Comparison of ENCODE assay signal across 8 cellular contexts in the genomic region with DNA sequence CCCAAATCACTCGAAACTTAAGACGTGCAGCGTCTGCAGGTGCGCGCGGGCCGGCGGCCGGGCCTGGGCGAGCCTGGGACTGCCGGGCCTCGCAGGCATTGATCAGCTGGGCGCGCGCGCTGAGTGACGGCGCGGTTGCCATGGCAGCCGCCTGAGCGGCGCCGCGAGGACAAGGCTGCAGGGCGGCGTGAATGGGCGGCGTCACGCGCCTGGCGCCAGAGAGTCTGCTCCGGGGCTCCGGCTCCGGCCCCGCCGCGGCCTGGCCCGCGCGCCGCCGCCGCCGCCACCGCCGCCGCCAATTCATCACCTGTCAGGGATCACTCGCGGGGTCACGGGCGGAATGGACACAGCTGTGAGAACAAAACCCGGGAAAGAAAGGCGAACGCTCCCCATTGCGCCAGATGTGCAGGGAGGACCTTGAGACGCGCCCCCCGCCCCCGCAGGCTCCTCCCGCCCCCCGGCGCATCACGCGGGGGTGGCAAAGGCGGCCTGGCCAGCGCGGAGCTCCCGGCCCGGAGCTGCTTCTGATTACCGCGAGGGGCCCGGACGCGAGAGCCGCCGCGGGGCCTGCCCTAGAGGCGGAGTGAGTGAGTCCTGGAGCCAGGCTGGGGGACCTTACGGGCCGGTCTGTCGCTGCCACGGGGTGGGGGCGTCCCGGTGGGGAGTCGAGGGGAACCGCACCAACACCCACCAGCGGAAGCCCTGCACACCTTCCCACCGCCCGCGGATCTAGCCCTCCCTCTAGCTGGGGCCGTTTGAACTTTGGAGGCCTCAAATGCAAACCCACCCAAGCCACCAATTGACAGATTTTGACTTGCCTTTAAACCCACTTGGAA. TPM values are rescaled to one million over a fixed set of nuclear protein-coding genes. Genes with fewer than 3 reads are reported as not detected.
DNase-seq lines count a peak whose midpoint lies in the region; ATAC-seq and TF ChIP-seq lines count a peak whose summit lies in the region.

No MANE protein-coding gene starts in this region.

- H3K36me3 Mint-ChIP-seq in activated T-cell treated with anti-CD3 and anti-CD28 coated beads, Interleukin-2, amount 50 U/mL, for 4 hours (ENCODE audit: insufficient read depth) = peaks cover 19% of the 10 kb centered on the region

- H3K4me1 ChIP-seq in PC-3 (ENCODE audit: insufficient read depth, low read length) (peaks cover 41% of the 10 kb centered on the region), muscle layer of colon (ENCODE audit: insufficient read depth, low read length) (peaks cover 18% of the 10 kb centered on the region)

- CTCF ChIA-PET in PC-3 (lab: Charles Lee) = interaction anchor here (0.7 kb wide), 1 partner anchor 9 kb away, joined by 4 read pairs; no protein-coding TSS in a partner anchor

- POLR2A ChIA-PET in PC-3 (lab: Charles Lee; ENCODE audit: unreplicated experiment) = interaction anchor here (0.7 kb wide), 1 partner anchor 157 kb away, joined by 5 read pairs; no protein-coding TSS in a partner anchor

- BruUV-seq in PC-3 (replicated peaks; lab: Mats Ljungman, UMichigan) = no TSS peak

- H3K27me3 Mint-ChIP-seq in activated T-cell treated with anti-CD3 and anti-CD28 coated beads, Interleukin-2, amount 50 U/mL, for 4 hours (ENCODE audit: low read depth) = peaks cover 26% of the 10 kb centered on the region

- H3K9me3 ChIP-seq in PC-3 (ENCODE audit: low read length) = peaks cover 5% of the 10 kb centered on the region; the same call in 1 of the 2 replicates
- peaks cover 8% of the 10 kb centered on the region for H3K9me3 ChIP-seq in muscle layer of colon (ENCODE audit: low read length)

- peak overlapping the region; percentile 55 for H3K4me3 ChIP-seq in Jurkat, Clone E6-1 (ENCODE audit: low read length)
- peak overlapping the region; percentile 88 for H3K4me3 ChIP-seq in PC-3 (ENCODE audit: low read length)
- peak overlapping the region; percentile 51 to 58 for H3K4me3 ChIP-seq in muscle layer of colon (ENCODE audit: low read depth in 1 of 2, low read length in 2 of 2)

- H3K27ac ChIP-seq in PC-3 (ENCODE audit: low read length) (peak overlapping the region; percentile 57), muscle layer of colon (ENCODE audit: low read depth, low read length) (peak overlapping the region; percentile 95)

- no peaks in the 10 kb centered on the region for H3K27me3 ChIP-seq in PC-3 (ENCODE audit: low read length)
- H3K27me3 ChIP-seq in muscle layer of colon (ENCODE audit: control insufficient read depth in 1 of 2, insufficient read depth in 2 of 2, low read length in 2 of 2) = no peaks in the 10 kb centered on the region

- H3K4me1 Mint-ChIP-seq in activated T-cell treated with anti-CD3 and anti-CD28 coated beads, Interleukin-2, amount 50 U/mL, for 4 hours (ENCODE audit: low read depth) = peaks cover 32% of the 10 kb centered on the region

- no peaks in the 10 kb centered on the region for H3F3A ChIP-seq in PC-3 (ENCODE audit: low read length, unreplicated experiment)

- DNase-seq in DMS 273 (lab: John Stamatoyannopoulos, UW; ENCODE audit: unreplicated experiment) (peak; percentile 98), PC-3 (peak; percentile 95)
- DNase-seq in Jurkat, Clone E6-1 (ENCODE audit: low read depth, low spot score) = peak; percentile 71
- DNase-seq in activated T-cell treated with anti-CD3 and anti-CD28 coated beads, Interleukin-2, amount 50 U/mL, for 4 hours = peak; percentile 74
- DNase-seq in stimulated activated CD8-positive, alpha-beta memory T cell treated with anti-CD3 and anti-CD28 coated beads, Interleukin-7, amount 100 ng/mL, for 24 hours (ENCODE audit: low read depth) = peak; percentile 59

- peak overlapping the region; percentile 99 for H3K4me2 ChIP-seq in PC-3 (ENCODE audit: low read length)

- H3K9me3 Mint-ChIP-seq in activated T-cell treated with anti-CD3 and anti-CD28 coated beads, Interleukin-2, amount 50 U/mL, for 4 hours = peaks cover 7% of the 10 kb centered on the region

- peaks cover 13% of the 10 kb centered on the region for H4K20me1 ChIP-seq in PC-3 (ENCODE audit: low read length)

- H2AFZ ChIP-seq in PC-3 (ENCODE audit: low read length) = peak overlapping the region; percentile 67

- ATAC-seq in GM21717 (IDR thresholded peaks at IDR 0.05; ENCODE audit: unreplicated experiment) (peak; percentile 72), PC-3 (peak; percentile 56), esophagus mucosa (peak; percentile 84)
- ATAC-seq in activated T-cell treated with anti-CD3 and anti-CD28 coated beads, Interleukin-2, amount 50 U/mL, for 4 hours = peak; percentile 49 to 55

- peak overlapping the region; percentile 82 for H3K9ac ChIP-seq in PC-3 (ENCODE audit: low read length)
- H3K9ac ChIP-seq in muscle layer of colon (ENCODE audit: low read length) = peak overlapping the region; percentile 69

- TF ChIP-seq CTCF in PC-3 (conservative IDR thresholded peaks at IDR 0.05; ENCODE audit: low read depth, low read length) = 0 out of 2 replicates have a peak, but pooled peaks have one; percentile 10

- peaks cover 19% of the 10 kb centered on the region for H3K79me2 ChIP-seq in PC-3 (ENCODE audit: low read length)

- H3K36me3 ChIP-seq in PC-3 (ENCODE audit: low read depth, low read length) = no peaks in the 10 kb centered on the region
- H3K36me3 ChIP-seq in muscle layer of colon (ENCODE audit: insufficient read depth, low read length) = no peaks in the 10 kb centered on the region

- intact Hi-C loops in PC-3 (cut with micrococcal nuclease) = loop anchor here (2.0 to 5.0 kb wide), 3 partner anchors 52 to 366 kb away; no protein-coding TSS in a partner anchor

- peak overlapping the region; percentile 75 for H3K4me3 Mint-ChIP-seq in activated T-cell treated with anti-CD3 and anti-CD28 coated beads, Interleukin-2, amount 50 U/mL, for 4 hours

- no peaks in the 10 kb centered on the region for H3K9me2 ChIP-seq in PC-3 (replicated peaks; ENCODE audit: low read length)

RNA-seq across cellular contexts. Expression of a gene that starts 2.9 kb away (rescaled TPM):
- polyA plus RNA-seq in Jurkat, Clone E6-1 (2012; ENCODE audit: insufficient read depth, insufficient read length) = 4.8 TPM
- 92.1 and 93.3 TPM in 2 replicates for total RNA-seq in PC-3 (2014; rRNA removed)
- 100 to 1,000 TPM; 192 to 271 (median 225) TPM for total RNA-seq in activated T-cell treated with anti-CD3 and anti-CD28 coated beads, Interleukin-2, amount 50 U/mL, for 4 hours
- 3.8 TPM for total RNA-seq in esophagus mucosa

Comparison
In these comparisons a context has a peak if more than half of its experiments do, and no peak if none do; other contexts are left out.
1. Peak in every context shown above with its lines: DNase-seq, ATAC-seq, H3K4me3 ChIP-seq and H3K27ac ChIP-seq.
2. RNA of a gene that starts 2.9 kb away (total RNA-seq): 192 to 271 TPM in activated T-cell treated with anti-CD3 and anti-CD28 coated beads, Interleukin-2, amount 50 U/mL, for 4 hours and 92.1 to 93.3 TPM in PC-3; 3.8 TPM in esophagus mucosa (single experiment); every median in the first group is over 10 times any median in the second.